ENCODE assay signal across 9 cellular contexts in genomic region chr6:118663993-118664985, GRCh38. TPM values are rescaled to one million over a fixed set of nuclear protein-coding genes. Genes with fewer than 3 reads are reported as not detected.
DNase-seq lines count a peak whose midpoint lies in the region; ATAC-seq and TF ChIP-seq lines count a peak whose summit lies in the region.
"Had no signal": no experiment of that assay in that cellular context is flagged by ENCODE, and none has a peak within 500 bp of the region (broad histone marks: within the 10 kb centered on the region; RNA-seq: fewer than 3 reads in every experiment).

No MANE protein-coding gene starts in this region.

- H3K4me1 Mint-ChIP-seq in CD4-positive, alpha-beta T cell (ENCODE audit: low read depth): peaks cover 76% of the 10 kb centered on the region
- H3K4me1 Mint-ChIP-seq in T-helper 1 cell treated with Interleukin-12 subunit alpha and Interleukin-12 subunit beta and Interleukin-4 antibody, amounts not matched to agents 30 μg/mL and 1 μg/mL, for 36 hours (ENCODE audit: low read depth): peaks cover 40% of the 10 kb centered on the region
- H3K4me1 Mint-ChIP-seq in memory B cell (peaks cover 16% of the 10 kb centered on the region), glutamatergic neuron (ENCODE audit: low read depth, unreplicated experiment) (peaks cover 14% of the 10 kb centered on the region)

- H3K4me3 Mint-ChIP-seq in CD4-positive, alpha-beta T cell: peak overlapping the region; percentile 87
- peak overlapping the region; percentile 87 for H3K4me3 Mint-ChIP-seq in T-helper 1 cell treated with Interleukin-12 subunit alpha and Interleukin-12 subunit beta and Interleukin-4 antibody, amounts not matched to agents 30 μg/mL and 1 μg/mL, for 36 hours
- peak overlapping the region; percentile 82 for H3K4me3 Mint-ChIP-seq in memory B cell
- H3K4me3 Mint-ChIP-seq in glutamatergic neuron (ENCODE audit: unreplicated experiment): no peak overlapping the region

- no peaks in the 10 kb centered on the region for H3K9me3 Mint-ChIP-seq in CD4-positive, alpha-beta T cell
- no peaks in the 10 kb centered on the region for H3K9me3 Mint-ChIP-seq in T-helper 1 cell treated with Interleukin-12 subunit alpha and Interleukin-12 subunit beta and Interleukin-4 antibody, amounts not matched to agents 30 μg/mL and 1 μg/mL, for 36 hours
- no peaks in the 10 kb centered on the region for H3K9me3 Mint-ChIP-seq in memory B cell
- H3K9me3 Mint-ChIP-seq in glutamatergic neuron (ENCODE audit: unreplicated experiment): peaks cover 1% of the 10 kb centered on the region

- CTCF ChIA-PET in CD4-positive, alpha-beta T cell (lab: Charles Lee): interaction anchor here (0.7 to 1.5 kb wide), 5 partner anchors 10 to 414 kb away, joined by 3 read pairs; partner anchors contain the start of gene FAM184A

- intact Hi-C loops in CD4-positive, alpha-beta T cell (cut with DNase I, micrococcal nuclease): no loop called here

- no peaks in the 10 kb centered on the region for H3K27me3 Mint-ChIP-seq in CD4-positive, alpha-beta T cell
- H3K27me3 Mint-ChIP-seq in T-helper 1 cell treated with Interleukin-12 subunit alpha and Interleukin-12 subunit beta and Interleukin-4 antibody, amounts not matched to agents 30 μg/mL and 1 μg/mL, for 36 hours (ENCODE audit: low read depth): no peaks in the 10 kb centered on the region
- H3K27me3 Mint-ChIP-seq in memory B cell (no peaks in the 10 kb centered on the region), glutamatergic neuron (ENCODE audit: unreplicated experiment) (no peaks in the 10 kb centered on the region)

- DNase-seq in CD4-positive, alpha-beta T cell: no peak
- DNase-seq in memory B cell (ENCODE audit: low spot score in 2 of 2) (no peak), C1 segment of cervical spinal cord (lab: John Stamatoyannopoulos, UW) (no peak), NCI-H1105 treated with DMSO at 0.1 percent for 48 hours (lab: John Stamatoyannopoulos, UW) (no peak), NCI-H226 (no peak), glutamatergic neuron (no peak)
- DNase-seq: pancreas had no signal

- TF ChIP-seq CTCF in CD4-positive, alpha-beta T cell (IDR thresholded peaks at IDR 0.05): no peak
- no peak for TF ChIP-seq CTCF in glutamatergic neuron (IDR thresholded peaks at IDR 0.05; ENCODE audit: partially characterized antibody, unreplicated experiment)

- H3K27ac ChIP-seq in CD4-positive, alpha-beta T cell (ENCODE audit: low read depth, low read length): peak overlapping the region; percentile 50
- H3K27ac ChIP-seq: pancreas had no signal

- H3K9me3 ChIP-seq in CD4-positive, alpha-beta T cell (ENCODE audit: control insufficient read depth, low read length): no peaks in the 10 kb centered on the region
- H3K9me3 ChIP-seq: pancreas had no signal

- peak overlapping the region; percentile 87 for H3K27ac Mint-ChIP-seq in CD4-positive, alpha-beta T cell
- peak overlapping the region; percentile 87 for H3K27ac Mint-ChIP-seq in T-helper 1 cell treated with Interleukin-12 subunit alpha and Interleukin-12 subunit beta and Interleukin-4 antibody, amounts not matched to agents 30 μg/mL and 1 μg/mL, for 36 hours
- peak overlapping the region; percentile 76 for H3K27ac Mint-ChIP-seq in memory B cell
- H3K27ac Mint-ChIP-seq in glutamatergic neuron (ENCODE audit: unreplicated experiment): no peak overlapping the region

- POLR2A ChIA-PET in CD4-positive, alpha-beta T cell (lab: Charles Lee): interaction anchor here (0.6 to 1.8 kb wide), 8 partner anchors 13 to 229 kb away, joined by 3 to 13 read pairs (median 5); partner anchors contain the start of gene CEP85L

- peaks cover 22% of the 10 kb centered on the region for H3K36me3 Mint-ChIP-seq in CD4-positive, alpha-beta T cell (ENCODE audit: low read depth)
- H3K36me3 Mint-ChIP-seq in T-helper 1 cell treated with Interleukin-12 subunit alpha and Interleukin-12 subunit beta and Interleukin-4 antibody, amounts not matched to agents 30 μg/mL and 1 μg/mL, for 36 hours (ENCODE audit: low read depth): peaks cover 21% of the 10 kb centered on the region
- H3K36me3 Mint-ChIP-seq in memory B cell: peaks cover 9% of the 10 kb centered on the region
- H3K36me3 Mint-ChIP-seq in glutamatergic neuron (ENCODE audit: unreplicated experiment): no peaks in the 10 kb centered on the region

- peak; percentile 7 for ATAC-seq in CD4-positive, alpha-beta T cell (ENCODE audit: poor library complexity)
- ATAC-seq in GM19395 (IDR thresholded peaks at IDR 0.05; ENCODE audit: unreplicated experiment): peak; percentile 52
- no peak for ATAC-seq in memory B cell (ENCODE audit: low read depth)

- no peaks in the 10 kb centered on the region for H3K27me3 ChIP-seq in CD4-positive, alpha-beta T cell (ENCODE audit: control insufficient read depth, insufficient read depth, low read length)
- H3K27me3 ChIP-seq: pancreas had no signal

RNA-seq across cellular contexts. Expression of gene CEP85L, which starts 12.9 kb away (rescaled TPM):
- 10 to 100 TPM; 76.2 to 80.7 TPM for total RNA-seq in CD4-positive, alpha-beta T cell
- total RNA-seq in glutamatergic neuron (ENCODE audit: unreplicated experiment): 51.5 TPM
